Comparison of ENCODE assay signal across 8 cellular contexts in the genomic region with DNA sequence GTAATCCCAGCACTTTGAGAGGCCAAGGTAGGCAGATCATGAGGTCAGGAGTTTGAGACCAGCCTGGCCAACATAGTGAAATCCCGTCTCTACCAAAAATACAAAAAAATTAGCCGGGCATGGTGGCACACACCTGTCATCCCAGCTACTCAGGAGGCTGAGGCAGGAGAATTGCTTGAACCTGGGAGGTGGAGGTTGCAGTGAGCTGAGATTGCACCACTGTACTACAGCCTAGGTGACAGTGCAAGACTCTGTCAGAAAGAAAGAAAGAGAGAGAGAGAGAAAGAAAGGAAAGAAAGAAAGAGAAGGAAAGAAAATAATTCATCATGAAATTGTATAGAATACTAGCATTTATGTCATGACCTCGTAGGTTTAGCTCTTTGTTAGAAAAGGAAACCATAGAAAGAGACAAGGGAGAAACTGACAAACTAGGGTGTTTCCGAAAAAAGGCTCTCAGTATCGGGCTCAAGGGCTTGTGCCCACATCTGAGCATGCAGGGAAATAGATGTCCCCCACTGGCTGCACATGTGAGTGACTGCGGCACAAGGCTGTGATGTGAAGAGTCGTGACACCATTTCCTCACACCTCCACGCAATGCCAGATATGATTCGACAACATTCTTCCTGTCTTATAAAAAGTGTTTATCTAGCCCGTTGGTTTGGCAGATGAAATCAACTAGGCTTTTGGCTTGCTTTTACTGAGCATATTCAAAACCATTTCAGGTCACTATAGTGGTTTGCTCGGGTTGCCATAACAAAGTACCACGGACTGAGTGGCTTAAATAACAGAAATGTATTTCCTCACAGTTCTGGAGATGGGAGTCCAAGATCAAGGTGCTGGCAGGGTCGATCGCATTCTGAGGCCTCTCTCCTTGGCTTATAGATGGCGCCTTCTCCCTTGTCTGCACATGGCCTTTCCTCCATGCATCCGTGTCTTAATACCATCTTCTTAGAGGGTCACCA. TPM values are rescaled to one million over a fixed set of nuclear protein-coding genes. Genes with fewer than 3 reads are reported as not detected.
DNase-seq lines count a peak whose midpoint lies in the region; ATAC-seq and TF ChIP-seq lines count a peak whose summit lies in the region.

No MANE protein-coding gene starts in this region.

- H3K9me3 ChIP-seq in CD4-positive, alpha-beta T cell (ENCODE audit: control insufficient read depth, low read length), result no peaks in the 10 kb centered on the region
- H3K9me3 ChIP-seq in uterus, result no peaks in the 10 kb centered on the region

- peak overlapping the region; percentile 94 for H3K4me3 Mint-ChIP-seq in CD4-positive, alpha-beta T cell
- peak overlapping the region; percentile 94 for H3K4me3 Mint-ChIP-seq in T-helper 2 cell treated with Interferon-gamma antibody and Interleukin-4, amounts not matched to agents 5 μg/mL and 100 μg/mL, for 36 hours

- peak; percentile 63 for ATAC-seq in CD4-positive, alpha-beta T cell (ENCODE audit: poor library complexity)
- peak; percentile 43 for ATAC-seq in GM21825 (IDR thresholded peaks at IDR 0.05; ENCODE audit: unreplicated experiment)

- no peaks in the 10 kb centered on the region for H3K27me3 ChIP-seq in CD4-positive, alpha-beta T cell (ENCODE audit: control insufficient read depth, insufficient read depth, low read length)
- H3K27me3 ChIP-seq in uterus, result no peaks in the 10 kb centered on the region

- CTCF ChIA-PET in CD4-positive, alpha-beta T cell (lab: Charles Lee), result interaction anchor here (1.0 kb wide), 1 partner anchor 85 kb away, joined by 5 read pairs; no protein-coding TSS in a partner anchor
- CTCF ChIA-PET in HEK293T (lab: Yijun Ruan, JAX), result no interaction called here

- peak overlapping the region; percentile 94 for H3K27ac Mint-ChIP-seq in CD4-positive, alpha-beta T cell
- peak overlapping the region; percentile 99 for H3K27ac Mint-ChIP-seq in T-helper 2 cell treated with Interferon-gamma antibody and Interleukin-4, amounts not matched to agents 5 μg/mL and 100 μg/mL, for 36 hours

- H3K27ac ChIP-seq in CD4-positive, alpha-beta T cell (ENCODE audit: low read depth, low read length), result peak overlapping the region; percentile 94
- peak overlapping the region; percentile 70 to 94 for H3K27ac ChIP-seq in uterus

- no peaks in the 10 kb centered on the region for H3K4me1 ChIP-seq in uterus

- in situ Hi-C loops in astrocyte of the spinal cord (cut with HindIII; ENCODE audit: low sequenced_read_pairs), result no loop called here

- no peak for TF ChIP-seq CTCF in CD4-positive, alpha-beta T cell (IDR thresholded peaks at IDR 0.05)
- TF ChIP-seq CTCF in astrocyte of the spinal cord (IDR thresholded peaks at IDR 0.05; ENCODE audit: low read depth, low read length) (no peak), uterus (IDR thresholded peaks at IDR 0.05) (no peak)

- POLR2A ChIA-PET in CD4-positive, alpha-beta T cell (lab: Charles Lee), result interaction anchor here (0.6 to 2.9 kb wide), 7 partner anchors 28 to 134 kb away, joined by 3 to 9 read pairs (median 4); a partner anchor contains a TSS
- POLR2A ChIA-PET in HEK293T (lab: Yijun Ruan, JAX), result no interaction called here

- no peaks in the 10 kb centered on the region for H3K36me3 ChIP-seq in uterus

- intact Hi-C loops in CD4-positive, alpha-beta T cell (cut with DNase I, micrococcal nuclease), result loop anchor here (1.0 to 2.0 kb wide), 2 partner anchors 45 to 133 kb away; a partner anchor contains a TSS
- intact Hi-C loops in uterus (cut with DNase I; ENCODE audit: low total_unique reads), result no loop called here

- H3K36me3 Mint-ChIP-seq in CD4-positive, alpha-beta T cell (ENCODE audit: low read depth), result peaks cover 37% of the 10 kb centered on the region
- H3K36me3 Mint-ChIP-seq in T-helper 2 cell treated with Interferon-gamma antibody and Interleukin-4, amounts not matched to agents 5 μg/mL and 100 μg/mL, for 36 hours (ENCODE audit: low read depth), result peaks cover 22% of the 10 kb centered on the region

- no peak for TF ChIP-seq POLR2A in uterus (IDR thresholded peaks at IDR 0.05)

- no peaks in the 10 kb centered on the region for H3K9me3 Mint-ChIP-seq in CD4-positive, alpha-beta T cell
- no peaks in the 10 kb centered on the region for H3K9me3 Mint-ChIP-seq in T-helper 2 cell treated with Interferon-gamma antibody and Interleukin-4, amounts not matched to agents 5 μg/mL and 100 μg/mL, for 36 hours

- H3K27me3 Mint-ChIP-seq in CD4-positive, alpha-beta T cell, result no peaks in the 10 kb centered on the region
- H3K27me3 Mint-ChIP-seq in T-helper 2 cell treated with Interferon-gamma antibody and Interleukin-4, amounts not matched to agents 5 μg/mL and 100 μg/mL, for 36 hours (ENCODE audit: low read depth), result no peaks in the 10 kb centered on the region

- DNase-seq in CD4-positive, alpha-beta T cell, result peak; percentile 23 to 85 (median 54)
- DNase-seq in T-helper 2 cell treated with Interferon-gamma antibody and Interleukin-4, amounts not matched to agents 5 μg/mL and 100 μg/mL, for 36 hours (ENCODE audit: low spot score), result peak; percentile 88
- DNase-seq in astrocyte of the spinal cord (ENCODE audit: low read depth, low spot score) (peak; percentile 37), pons (ENCODE audit: low spot score) (peak; percentile 67), uterus (peak in 1 of 2 donors; percentile 32), cortex of kidney (lab: John Stamatoyannopoulos, UW) (no peak), HEK293T (ENCODE audit: extremely low spot score) (no peak)

- H3K4me3 ChIP-seq in astrocyte of the spinal cord (ENCODE audit: low read depth, low read length) (no peak overlapping the region), uterus (peak overlapping the region in 1 of 2 donors; percentile 5)

- peaks cover 70% of the 10 kb centered on the region for H3K4me1 Mint-ChIP-seq in CD4-positive, alpha-beta T cell (ENCODE audit: low read depth)
- peaks cover 59% of the 10 kb centered on the region for H3K4me1 Mint-ChIP-seq in T-helper 2 cell treated with Interferon-gamma antibody and Interleukin-4, amounts not matched to agents 5 μg/mL and 100 μg/mL, for 36 hours (ENCODE audit: low read depth)

TF ChIP-seq in HEK293T, 16 proteins besides CTCF, POLR2A, EP300 and RAD21:
- TF ChIP-seq TARDBP (IDR thresholded peaks at IDR 0.05) (no peak), CTBP1 (IDR thresholded peaks at IDR 0.05; ENCODE audit: borderline replicate concordance) (no peak), FOXK2 (IDR thresholded peaks at IDR 0.05) (no peak), HDGF (IDR thresholded peaks at IDR 0.05; ENCODE audit: borderline replicate concordance) (no peak), FOXA1 (IDR thresholded peaks at IDR 0.05) (no peak), FOXM1 (IDR thresholded peaks at IDR 0.05; ENCODE audit: borderline replicate concordance) (no peak)

RNA-seq across cellular contexts. Expression of a gene that starts 2.0 kb away (rescaled TPM):
- total RNA-seq in CD4-positive, alpha-beta T cell, result 100 to 1,000 TPM; 342 to 353 TPM
- total RNA-seq in uterus, result 100 to 1,000 TPM in 2 of 4 donors, 10 to 100 TPM in 2; 36.9 to 281 (median 120) TPM

RNA-seq across cellular contexts. Expression of a gene that starts 34.1 kb away (rescaled TPM):
- total RNA-seq in CD4-positive, alpha-beta T cell, result 10 to 100 TPM; 32.8 to 33.0 TPM
- total RNA-seq in uterus, result 10 to 100 TPM; 22.0 to 67.2 (median 52.1) TPM

Comparison
In these comparisons a context has a peak if more than half of its experiments do, and no peak if none do; other contexts are left out.
1. DNase-seq: peak in CD4-positive, alpha-beta T cell (10 of 10), T-helper 2 cell treated with Interferon-gamma antibody and Interleukin-4, amounts not matched to agents 5 μg/mL and 100 μg/mL, for 36 hours (single experiment), astrocyte of the spinal cord (single experiment) and pons (single experiment); none in cortex of kidney (single experiment) and HEK293T (single experiment).